ENCODE assay signal across 8 cellular contexts in genomic region chr11:75706260-75706729, GRCh38. TPM values are rescaled to one million over a fixed set of nuclear protein-coding genes. Genes with fewer than 3 reads are reported as not detected.
A peak's percentile ranks its signal among the peaks of the same experiment; 100 is the strongest.
DNase-seq lines count a peak whose midpoint lies in the region; ATAC-seq, FAIRE-seq and TF ChIP-seq lines count a peak whose summit lies in the region.

No MANE protein-coding gene starts in this region.

- WGBS in mesenchymal stem cell = 4% methylated on average over 15 of the region's 17 CpGs

- no peak overlapping the region for H2BK5ac ChIP-seq in mesenchymal stem cell (ENCODE audit: low read depth, low read length, poor library complexity, severe bottlenecking)

- H3K18ac ChIP-seq in mesenchymal stem cell (ENCODE audit: low read depth in 1 of 2, low read length in 2 of 2) = no peak overlapping the region

- H3K9ac ChIP-seq in mesenchymal stem cell (ENCODE audit: low read length) = no peak overlapping the region

- no peak overlapping the region for H2AK5ac ChIP-seq in mesenchymal stem cell (ENCODE audit: low read length, severe bottlenecking)

- ATAC-seq in HG02798 (IDR thresholded peaks at IDR 0.05; ENCODE audit: poor library complexity, unreplicated experiment) = peak; percentile 72
- ATAC-seq in HG03565 (IDR thresholded peaks at IDR 0.05; ENCODE audit: unreplicated experiment) = no peak

- H2BK120ac ChIP-seq in mesenchymal stem cell (ENCODE audit: low read depth, low read length) = no peak overlapping the region

- H3K27ac ChIP-seq in mesenchymal stem cell (ENCODE audit: low read length, poor library complexity, severe bottlenecking) = no peak overlapping the region

- no peak overlapping the region for H3K23ac ChIP-seq in mesenchymal stem cell (ENCODE audit: low read length in 2 of 2)

- DNase-seq in D721Med (ENCODE audit: insufficient read length, low spot score) (peak; percentile 76), NCI-H82 (lab: John Stamatoyannopoulos, UW) (peak; percentile 77), mesenchymal stem cell (peak; percentile 70)
- peak; percentile 58 to 72 for DNase-seq in activated CD4-positive, alpha-beta T cell treated with anti-CD3 and anti-CD28 coated beads, Interleukin-2, amount 50 U/mL, for 48 hours
- DNase-seq in effector CD8-positive, alpha-beta T cell (lab: John Stamatoyannopoulos, UW) = peak; percentile 36
- DNase-seq in stimulated activated CD8-positive, alpha-beta memory T cell treated with anti-CD3 and anti-CD28 coated beads, Interleukin-15, amount 100 ng/mL, for 1 hour (ENCODE audit: low read depth) = peak; percentile 41

- no peak overlapping the region for H3K14ac ChIP-seq in mesenchymal stem cell (ENCODE audit: low read length in 2 of 2)

- H2BK15ac ChIP-seq in mesenchymal stem cell (ENCODE audit: low read depth, poor library complexity, severe bottlenecking) = no peak overlapping the region

- FAIRE-seq in D721Med (lab: Jason Lieb, UNC) = no peak

- no peak overlapping the region for H3K4me2 ChIP-seq in mesenchymal stem cell (ENCODE audit: low read length, poor library complexity, severe bottlenecking)

- H2AFZ ChIP-seq in mesenchymal stem cell (ENCODE audit: low read depth, low read length) = no peak overlapping the region

- no peak overlapping the region for H4K8ac ChIP-seq in mesenchymal stem cell (ENCODE audit: low read length)

- no peak overlapping the region for H3K4ac ChIP-seq in mesenchymal stem cell (ENCODE audit: low read depth in 1 of 2, low read length in 2 of 2)

- peak; percentile 79 for TF ChIP-seq CTCF in D721Med (IDR thresholded peaks at IDR 0.05; ENCODE audit: insufficient read depth, missing control alignments)

- no peaks in the 10 kb centered on the region for H3K79me1 ChIP-seq in mesenchymal stem cell (replicated peaks; ENCODE audit: low read length, poor library complexity, severe bottlenecking)

- H3K36me3 ChIP-seq in mesenchymal stem cell (ENCODE audit: control insufficient read depth in 1 of 2, insufficient read depth in 2 of 2, low read depth in 1 of 2, low read length in 2 of 2) = no peaks in the 10 kb centered on the region

- H2BK12ac ChIP-seq in mesenchymal stem cell (ENCODE audit: low read length in 2 of 2) = no peak overlapping the region

- peak overlapping the region in 1 of 2 experiments; percentile 33 for H3K4me3 ChIP-seq in mesenchymal stem cell (ENCODE audit: insufficient read depth in 1 of 2, low read depth in 1 of 2, low read length in 2 of 2)

- H3K4me1 ChIP-seq in mesenchymal stem cell (ENCODE audit: control insufficient read depth, insufficient read depth, low read depth, low read length) = peaks cover 5% of the 10 kb centered on the region

- no peak overlapping the region for H4K91ac ChIP-seq in mesenchymal stem cell (ENCODE audit: low read length)

- H3K9me3 ChIP-seq in mesenchymal stem cell (ENCODE audit: control insufficient read depth, low read length) = no peaks in the 10 kb centered on the region

- H3K27me3 ChIP-seq in mesenchymal stem cell (ENCODE audit: control insufficient read depth in 1 of 2, insufficient read depth in 1 of 2, low read length in 2 of 2) = peaks cover 0 to 3% of the 10 kb centered on the region in 2 experiments

RNA-seq across cellular contexts. Expression of gene MOGAT2, which starts 11.3 kb away (rescaled TPM):
- polyA plus RNA-seq in mesenchymal stem cell (2013, experiment 1 of 2) = not detected
- not detected for polyA plus RNA-seq in mesenchymal stem cell (2013, experiment 2 of 2)

RNA-seq across cellular contexts. Expression of gene MAP6, which starts 37.5 kb away (rescaled TPM):
- 0.18 TPM for polyA plus RNA-seq in mesenchymal stem cell (2013, experiment 1 of 2)
- polyA plus RNA-seq in mesenchymal stem cell (2013, experiment 2 of 2) = 0.16 TPM
